ENCODE assay signal across 19 cellular contexts in genomic region chr9:90025816-90026215, GRCh38.
DNase-seq lines count a peak whose midpoint lies in the region; ATAC-seq and TF ChIP-seq lines count a peak whose summit lies in the region.
"Had no signal": no experiment of that assay in that cellular context is flagged by ENCODE, and none has a peak within 500 bp of the region (broad histone marks: within the 10 kb centered on the region; RNA-seq: fewer than 3 reads in every experiment).

No MANE protein-coding gene starts in this region.

- intact Hi-C loops in dorsolateral prefrontal cortex (cut with DNase I), result no loop called here

- peaks cover 24% of the 10 kb centered on the region for H3K27me3 Mint-ChIP-seq in activated T-cell treated with anti-CD3 and anti-CD28 coated beads, Interleukin-2, amount 50 U/mL, for 24 hours

- H3K9ac ChIP-seq in HUES48 (ENCODE audit: low read depth, low read length), result no peak overlapping the region
- H3K9ac ChIP-seq: neural progenitor cell had no signal

- no peaks in the 10 kb centered on the region for H3K9me3 Mint-ChIP-seq in activated T-cell treated with anti-CD3 and anti-CD28 coated beads, Interleukin-2, amount 50 U/mL, for 24 hours
- H3K9me3 Mint-ChIP-seq: activated T-cell treated with anti-CD3 and anti-CD28 coated beads, Interleukin-2, amount 50 U/mL, for 4 hours; H9; neural progenitor cell had no signal

- H3K4me1 ChIP-seq in HUES48 (ENCODE audit: control insufficient read depth, insufficient read depth, low read length), result peaks cover 27% of the 10 kb centered on the region
- H3K4me1 ChIP-seq: neural progenitor cell, uterus had no signal

- no peak overlapping the region for H3K27ac Mint-ChIP-seq in activated T-cell treated with anti-CD3 and anti-CD28 coated beads, Interleukin-2, amount 50 U/mL, for 24 hours
- H3K27ac Mint-ChIP-seq: activated CD4-positive, alpha-beta T cell treated with anti-CD3 and anti-CD28 coated beads, Interleukin-2, amount 10 ng/mL, durations not matched to agents 7 days and 5 days; activated naive CD8-positive, alpha-beta T cell treated with anti-CD3 and anti-CD28 coated beads, Interleukin-2, amount 50 U/mL, for 24 hours; neural progenitor cell had no signal

- H3K27me3 ChIP-seq in HUES48 (ENCODE audit: control insufficient read depth, insufficient read depth, low read length) (no peaks in the 10 kb centered on the region), dorsolateral prefrontal cortex (no peaks in the 10 kb centered on the region)
- H3K27me3 ChIP-seq: neural progenitor cell, uterus had no signal

- no peaks in the 10 kb centered on the region for H3K4me1 Mint-ChIP-seq in activated T-cell treated with anti-CD3 and anti-CD28 coated beads, Interleukin-2, amount 50 U/mL, for 24 hours (ENCODE audit: low read depth)
- H3K4me1 Mint-ChIP-seq: activated CD4-positive, alpha-beta T cell treated with anti-CD3 and anti-CD28 coated beads, Interleukin-2, amount 10 ng/mL, durations not matched to agents 7 days and 5 days; neural progenitor cell had no signal

- H3K4me3 Mint-ChIP-seq in activated T-cell treated with anti-CD3 and anti-CD28 coated beads, Interleukin-2, amount 50 U/mL, for 24 hours, result no peak overlapping the region
- H3K4me3 Mint-ChIP-seq: activated CD4-positive, alpha-beta T cell treated with anti-CD3 and anti-CD28 coated beads, Interleukin-2, amount 10 ng/mL, durations not matched to agents 7 days and 5 days; activated naive CD8-positive, alpha-beta T cell treated with anti-CD3 and anti-CD28 coated beads, Interleukin-2, amount 50 U/mL, for 24 hours; activated T-cell treated with anti-CD3 and anti-CD28 coated beads, Interleukin-2, amount 50 U/mL, for 4 hours; H9; neural progenitor cell had no signal

- ATAC-seq in HG03378 (IDR thresholded peaks at IDR 0.05; ENCODE audit: unreplicated experiment) (no peak), GM21447 (IDR thresholded peaks at IDR 0.05; ENCODE audit: unreplicated experiment) (no peak)
- ATAC-seq: activated naive CD8-positive, alpha-beta T cell treated with anti-CD3 and anti-CD28 coated beads, Interleukin-2, amount 50 U/mL, for 24 hours; activated T-cell treated with anti-CD3 and anti-CD28 coated beads, Interleukin-2, amount 50 U/mL, for 4 hours; lower lobe of right lung; sciatic nerve had no signal

- H3K9me3 ChIP-seq in HUES48 (ENCODE audit: control insufficient read depth, insufficient read depth, low read length), result no peaks in the 10 kb centered on the region
- H3K9me3 ChIP-seq: lower lobe of right lung, uterus had no signal

- DNase-seq in 8988T (peak; percentile 52), astrocyte of the hippocampus (ENCODE audit: low read depth, low spot score) (peak; percentile 70), kidney tubule cell (ENCODE audit: low spot score) (peak; percentile 94), dorsolateral prefrontal cortex (no peak)
- no peak for DNase-seq in activated T-cell treated with anti-CD3 and anti-CD28 coated beads, Interleukin-2, amount 50 U/mL, for 24 hours
- DNase-seq: activated CD4-positive, alpha-beta T cell treated with anti-CD3 and anti-CD28 coated beads, Interleukin-2, amount 10 ng/mL, durations not matched to agents 7 days and 5 days; activated naive CD8-positive, alpha-beta T cell treated with anti-CD3 and anti-CD28 coated beads, Interleukin-2, amount 50 U/mL, for 24 hours; activated T-cell treated with anti-CD3 and anti-CD28 coated beads, Interleukin-2, amount 50 U/mL, for 4 hours; H9; lower lobe of right lung; NCI-H2107; SIG-M5; stimulated activated naive CD4-positive, alpha-beta T cell treated with Interleukin-2 at 50 U/mL for 16 hours; uterus had no signal

- H3K27ac ChIP-seq in HUES48 (ENCODE audit: low read depth, low read length) (peak overlapping the region; percentile 16), dorsolateral prefrontal cortex (no peak overlapping the region)
- H3K27ac ChIP-seq: lower lobe of right lung, neural progenitor cell, uterus had no signal

- H3K36me3 ChIP-seq in HUES48 (ENCODE audit: control insufficient read depth, insufficient read depth, low read length), result no peaks in the 10 kb centered on the region
- H3K36me3 ChIP-seq: lower lobe of right lung, neural progenitor cell, uterus had no signal

- no peaks in the 10 kb centered on the region for H3K36me3 Mint-ChIP-seq in activated T-cell treated with anti-CD3 and anti-CD28 coated beads, Interleukin-2, amount 50 U/mL, for 24 hours (ENCODE audit: low read depth)
- H3K36me3 Mint-ChIP-seq: neural progenitor cell had no signal

- no peak overlapping the region for H3K4me3 ChIP-seq in HUES48 (ENCODE audit: low read depth, low read length)
- no peak overlapping the region for H3K4me3 ChIP-seq in dorsolateral prefrontal cortex
- H3K4me3 ChIP-seq: lower lobe of right lung, neural progenitor cell, uterus had no signal

- TF ChIP-seq CTCF in dorsolateral prefrontal cortex (IDR thresholded peaks at IDR 0.05 in 54 of 56, conservative IDR thresholded peaks at IDR 0.05 in 2 of 56; ENCODE audit: low read depth in 1 of 56, partially characterized antibody in 56 of 56), result no peak

Comparison
In these comparisons a context has a peak if more than half of its experiments do, and no peak if none do; other contexts are left out.
1. DNase-seq: peak in 8988T (single experiment), astrocyte of the hippocampus (single experiment) and kidney tubule cell (single experiment); none in activated T-cell treated with anti-CD3 and anti-CD28 coated beads, Interleukin-2, amount 50 U/mL, for 24 hours (single experiment) and dorsolateral prefrontal cortex (0 of 10).